23 cellular contexts compared by ENCODE assay signal in genomic region chr12:133264173-133264572, GRCh38. TPM values are rescaled to one million over a fixed set of nuclear protein-coding genes. Genes with fewer than 3 reads are reported as not detected.
"Had no signal": no experiment of that assay in that cellular context is flagged by ENCODE, and none has a peak within 500 bp of the region (broad histone marks: within the 10 kb centered on the region; RNA-seq: fewer than 3 reads in every experiment).

No MANE protein-coding gene starts in this region.

- H3K36me3 ChIP-seq: MG63, SJSA1 had no signal

- ATAC-seq: HepG2 had no signal

- H3K27me3 ChIP-seq: MG63, SJSA1 had no signal

- H3K27ac ChIP-seq: SJSA1, SK-N-MC had no signal

- H3K4me3 ChIP-seq: MG63, SJSA1, SK-N-MC had no signal

- H3K9me3 ChIP-seq: MG63, SJSA1 had no signal

- H3K4me1 ChIP-seq: SJSA1 had no signal

- DNase-seq: IMR-90, KG1, MG63, NCI-H1092, NCI-H1105 treated with DMSO at 0.1 percent for 48 hours, NCI-H1417 treated with DMSO at 0.1 percent for 48 hours, NCI-H146, NCI-H1694 treated with DMSO at 0.1 percent for 48 hours, NCI-H1930, NCI-H2081, NCI-H2107, NCI-H2227 treated with DMSO at 0.1 percent for 48 hours, NCI-H524, NCI-H526 treated with DMSO at 0.1 percent for 48 hours, NCI-H774, Right ventricle myocardium superior, RPMI8226, SIG-M5 had no signal

RNA-seq across cellular contexts. Expression of gene ANHX, which starts 28.5 kb away (rescaled TPM):
- total RNA-seq: HepG2, HT1080, IMR-90, NCI-H460, Right ventricle myocardium superior, SJSA1 had no signal
- polyA plus RNA-seq: HepG2, IMR-90 had no signal
